Comparison of ENCODE assay signal across 40 cellular contexts in the genomic region with DNA sequence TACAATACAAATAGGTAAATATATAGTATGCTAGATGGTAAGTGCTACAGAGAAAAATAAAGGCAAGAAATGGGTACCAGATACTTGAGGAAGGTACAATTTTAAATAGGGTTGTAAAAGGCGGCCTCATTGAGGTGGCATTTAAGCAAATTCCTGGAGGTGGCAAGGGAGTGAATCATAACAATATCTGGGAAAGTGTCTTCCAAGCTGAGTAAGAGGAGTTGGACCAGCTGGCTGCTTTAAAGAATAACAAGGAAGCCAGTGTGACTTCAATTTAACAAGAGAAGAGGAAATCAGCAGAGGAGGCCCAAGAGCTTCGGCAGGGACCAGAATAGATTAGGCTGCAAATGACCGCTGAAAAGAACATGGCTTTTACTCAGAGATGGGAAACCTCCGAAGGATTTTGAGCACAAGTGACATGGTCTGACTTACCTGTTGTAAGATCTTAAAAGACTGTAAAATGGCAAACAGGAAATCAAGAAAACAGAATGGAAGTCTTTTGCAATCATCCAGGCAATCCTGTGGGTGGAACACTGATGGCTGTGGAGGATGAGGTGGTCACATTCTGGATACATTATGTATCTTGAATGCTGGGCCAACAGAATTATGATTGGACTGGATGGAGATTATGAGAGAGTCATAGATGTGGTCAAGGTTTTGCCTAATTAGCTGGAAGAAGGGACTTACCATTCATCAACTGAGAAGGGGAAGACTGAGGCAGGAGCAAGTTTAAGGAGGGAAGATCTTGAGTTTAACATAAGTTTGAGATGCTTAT.
DNase-seq lines count a peak whose midpoint lies in the region; ATAC-seq, FAIRE-seq and TF ChIP-seq lines count a peak whose summit lies in the region.
"Had no signal": no experiment of that assay in that cellular context is flagged by ENCODE, and none has a peak within 500 bp of the region (broad histone marks: within the 10 kb centered on the region; RNA-seq: fewer than 3 reads in every experiment).

No MANE protein-coding gene starts in this region.

- H3K4me3 ChIP-seq in astrocyte of the spinal cord (ENCODE audit: low read depth, low read length), result no peak overlapping the region
- H3K4me3 ChIP-seq: esophagus muscularis mucosa, gastroesophageal sphincter, hepatocyte, lung, mucosa of descending colon, right atrium auricular region, smooth muscle cell, stomach, thyroid gland, uterus had no signal

- TF ChIP-seq POLR2A in GM12891 (IDR thresholded peaks at IDR 0.05; ENCODE audit: low read depth, low read length), result no peak

- peaks cover 13% of the 10 kb centered on the region for H3K36me3 Mint-ChIP-seq in activated naive CD4-positive, alpha-beta T cell treated with anti-CD3 and anti-CD28 coated beads, Interleukin-2, amount 10 ng/mL, durations not matched to agents 7 days and 5 days
- peaks cover 4% of the 10 kb centered on the region for H3K36me3 Mint-ChIP-seq in activated naive CD4-positive, alpha-beta T cell treated with anti-CD3 and anti-CD28 coated beads for 36 hours (ENCODE audit: low read depth)
- H3K36me3 Mint-ChIP-seq in stimulated activated naive B cell treated with anti-CD40 and anti-IgM and Interleukin-4, amounts not matched to agents 10 μg/mL and 1 μg/mL and 100 μg/mL, for 72 hours, result peaks cover 8 to 12% of the 10 kb centered on the region in 2 donors
- H3K36me3 Mint-ChIP-seq: CD4-positive, CD25-positive, alpha-beta regulatory T cell had no signal

- no peaks in the 10 kb centered on the region for H3K4me1 Mint-ChIP-seq in activated naive CD4-positive, alpha-beta T cell treated with anti-CD3 and anti-CD28 coated beads, Interleukin-2, amount 10 ng/mL, durations not matched to agents 7 days and 5 days
- H3K4me1 Mint-ChIP-seq in activated naive CD4-positive, alpha-beta T cell treated with anti-CD3 and anti-CD28 coated beads for 36 hours (ENCODE audit: low read depth), result no peaks in the 10 kb centered on the region
- no peaks in the 10 kb centered on the region for H3K4me1 Mint-ChIP-seq in stimulated activated naive B cell treated with anti-CD40 and anti-IgM and Interleukin-4, amounts not matched to agents 10 μg/mL and 1 μg/mL and 100 μg/mL, for 72 hours
- H3K4me1 Mint-ChIP-seq: activated CD4-positive, alpha-beta T cell treated with anti-CD3 and anti-CD28 coated beads for 36 hours; neural crest cell had no signal

- FAIRE-seq in GM12891 (lab: Jason Lieb, UNC), result no peak
- FAIRE-seq: GM18507, H54, HepG2, RCC 7860 had no signal

- no peaks in the 10 kb centered on the region for H3K9me3 Mint-ChIP-seq in activated naive CD4-positive, alpha-beta T cell treated with anti-CD3 and anti-CD28 coated beads, Interleukin-2, amount 10 ng/mL, durations not matched to agents 7 days and 5 days
- H3K9me3 Mint-ChIP-seq in activated naive CD4-positive, alpha-beta T cell treated with anti-CD3 and anti-CD28 coated beads for 36 hours, result no peaks in the 10 kb centered on the region
- no peaks in the 10 kb centered on the region for H3K9me3 Mint-ChIP-seq in stimulated activated naive B cell treated with anti-CD40 and anti-IgM and Interleukin-4, amounts not matched to agents 10 μg/mL and 1 μg/mL and 100 μg/mL, for 72 hours
- H3K9me3 Mint-ChIP-seq: activated naive CD4-positive, alpha-beta T cell treated with anti-CD3 and anti-CD28 coated beads, Interleukin-2, amount 50 U/mL, for 72 hours had no signal

- H3K27me3 Mint-ChIP-seq in activated naive CD4-positive, alpha-beta T cell treated with anti-CD3 and anti-CD28 coated beads, Interleukin-2, amount 10 ng/mL, durations not matched to agents 7 days and 5 days, result no peaks in the 10 kb centered on the region
- H3K27me3 Mint-ChIP-seq in activated naive CD4-positive, alpha-beta T cell treated with anti-CD3 and anti-CD28 coated beads for 36 hours (ENCODE audit: low read depth), result no peaks in the 10 kb centered on the region
- no peaks in the 10 kb centered on the region for H3K27me3 Mint-ChIP-seq in stimulated activated naive B cell treated with anti-CD40 and anti-IgM and Interleukin-4, amounts not matched to agents 10 μg/mL and 1 μg/mL and 100 μg/mL, for 72 hours
- H3K27me3 Mint-ChIP-seq: activated CD4-positive, alpha-beta T cell treated with anti-CD3 and anti-CD28 coated beads for 36 hours; CD4-positive, CD25-positive, alpha-beta regulatory T cell had no signal

- in situ Hi-C loops in astrocyte of the spinal cord (cut with HindIII; ENCODE audit: low sequenced_read_pairs), result no loop called here

- no peak for TF ChIP-seq CTCF in astrocyte of the spinal cord (IDR thresholded peaks at IDR 0.05; ENCODE audit: low read depth, low read length)

- CTCF ChIA-PET in activated naive CD4-positive, alpha-beta T cell treated with anti-CD3 and anti-CD28 coated beads, Interleukin-2, amount 10 ng/mL, durations not matched to agents 7 days and 5 days (lab: Charles Lee), result no interaction called here
- CTCF ChIA-PET in activated naive CD4-positive, alpha-beta T cell treated with anti-CD3 and anti-CD28 coated beads for 36 hours (lab: Charles Lee), result interaction anchor here (0.9 kb wide), 2 partner anchors 18 to 69 kb away, joined by 3 read pairs; no protein-coding TSS in a partner anchor

- DNase-seq in activated naive CD4-positive, alpha-beta T cell treated with anti-CD3 and anti-CD28 coated beads, Interleukin-2, amount 10 ng/mL, durations not matched to agents 7 days and 5 days, result no peak
- DNase-seq in activated naive CD4-positive, alpha-beta T cell treated with anti-CD3 and anti-CD28 coated beads for 36 hours, result no peak
- DNase-seq in astrocyte of the spinal cord (ENCODE audit: low read depth, low spot score) (peak; percentile 23), iris pigment epithelial cell (ENCODE audit: low read depth) (peak; percentile 65), superior temporal gyrus (ENCODE audit: extremely low spot score) (peak; percentile 47), GM12891 (ENCODE audit: insufficient read length, low spot score) (no peak)
- no peak for DNase-seq in stimulated activated CD4-positive, alpha-beta T cell treated with anti-CD3 and anti-CD28 coated beads, Interleukin-4, amount 100 ng/mL, for 4 hours
- no peak for DNase-seq in stimulated activated naive B cell treated with anti-CD40 and anti-IgM and Interleukin-4, amounts not matched to agents 10 μg/mL and 1 μg/mL and 100 μg/mL, for 72 hours
- DNase-seq: 8988T; activated CD4-positive, alpha-beta T cell treated with anti-CD3 and anti-CD28 coated beads for 36 hours; activated T-cell treated with anti-CD3 and anti-CD28 coated beads for 4 hours; CD4-positive, CD25-positive, alpha-beta regulatory T cell; central memory CD4-positive, alpha-beta T cell; Karpas-422; left cardiac atrium; mucosa of descending colon; MV-4-11; NCI-H146; NCI-H2107; NCI-H446 treated with DMSO at 0.1 percent for 48 hours; NCI-H82; SIG-M5; stimulated activated CD4-positive, alpha-beta T cell treated with anti-CD3 and anti-CD28 coated beads, Interleukin-1b, Interleukin-23, amount 100 ng/mL, for 48 hours; stomach; SW 1271; thyroid gland; uterus had no signal

- H3K27ac Mint-ChIP-seq in activated naive CD4-positive, alpha-beta T cell treated with anti-CD3 and anti-CD28 coated beads, Interleukin-2, amount 10 ng/mL, durations not matched to agents 7 days and 5 days, result peak overlapping the region; percentile 13
- no peak overlapping the region for H3K27ac Mint-ChIP-seq in activated naive CD4-positive, alpha-beta T cell treated with anti-CD3 and anti-CD28 coated beads for 36 hours
- H3K27ac Mint-ChIP-seq in stimulated activated naive B cell treated with anti-CD40 and anti-IgM and Interleukin-4, amounts not matched to agents 10 μg/mL and 1 μg/mL and 100 μg/mL, for 72 hours, result no peak overlapping the region
- H3K27ac Mint-ChIP-seq: activated CD4-positive, alpha-beta T cell treated with anti-CD3 and anti-CD28 coated beads for 36 hours; activated naive CD4-positive, alpha-beta T cell treated with anti-CD3 and anti-CD28 coated beads, Interleukin-2, amount 50 U/mL, for 72 hours; activated T-helper 2 cell treated with anti-CD3 and anti-CD28 coated beads, Interferon-gamma antibody, Interleukin-2, Interleukin-4, amounts not matched to agents 10 μg/mL and 5 μg/mL and 100 μg/mL, durations not matched to agents 14 hours and 24 hours and 36 hours had no signal

- no peak overlapping the region for H3K4me3 Mint-ChIP-seq in activated naive CD4-positive, alpha-beta T cell treated with anti-CD3 and anti-CD28 coated beads, Interleukin-2, amount 10 ng/mL, durations not matched to agents 7 days and 5 days
- no peak overlapping the region for H3K4me3 Mint-ChIP-seq in activated naive CD4-positive, alpha-beta T cell treated with anti-CD3 and anti-CD28 coated beads for 36 hours
- no peak overlapping the region for H3K4me3 Mint-ChIP-seq in stimulated activated naive B cell treated with anti-CD40 and anti-IgM and Interleukin-4, amounts not matched to agents 10 μg/mL and 1 μg/mL and 100 μg/mL, for 72 hours
- H3K4me3 Mint-ChIP-seq: activated CD4-positive, alpha-beta T cell treated with anti-CD3 and anti-CD28 coated beads for 36 hours; CD4-positive, CD25-positive, alpha-beta regulatory T cell; neural crest cell had no signal

- intact Hi-C loops in activated naive CD4-positive, alpha-beta T cell treated with anti-CD3 and anti-CD28 coated beads for 36 hours (cut with micrococcal nuclease), result no loop called here

- ATAC-seq in stimulated activated naive B cell treated with anti-CD40 and anti-IgM and Interleukin-4, amounts not matched to agents 10 μg/mL and 1 μg/mL and 100 μg/mL, for 72 hours (replicated peaks), result no peak
- ATAC-seq: activated CD4-positive, alpha-beta T cell treated with anti-CD3 and anti-CD28 coated beads for 36 hours; activated naive CD4-positive, alpha-beta T cell treated with anti-CD3 and anti-CD28 coated beads, Interleukin-2, amount 50 U/mL, for 72 hours; gastroesophageal sphincter; HepG2; left cardiac atrium; mucosa of descending colon had no signal

TF ChIP-seq in GM12891, 5 proteins besides CTCF, POLR2A, EP300 and RAD21:
- no peak for TF ChIP-seq POU2F2 (IDR thresholded peaks at IDR 0.05; ENCODE audit: low read depth, low read length)
- no peak for TF ChIP-seq PAX5 (IDR thresholded peaks at IDR 0.05; ENCODE audit: insufficient read depth, low read length, severe bottlenecking)
- TF ChIP-seq SPI1 (IDR thresholded peaks at IDR 0.05; ENCODE audit: low read depth, low read length), result no peak

Comparison
In these comparisons a context has a peak if more than half of its experiments do, and no peak if none do; other contexts are left out.
1. DNase-seq: peak in astrocyte of the spinal cord (single experiment), iris pigment epithelial cell (single experiment) and superior temporal gyrus (single experiment); none in activated naive CD4-positive, alpha-beta T cell treated with anti-CD3 and anti-CD28 coated beads, Interleukin-2, amount 10 ng/mL, durations not matched to agents 7 days and 5 days (single experiment), activated naive CD4-positive, alpha-beta T cell treated with anti-CD3 and anti-CD28 coated beads for 36 hours (single experiment), stimulated activated CD4-positive, alpha-beta T cell treated with anti-CD3 and anti-CD28 coated beads, Interleukin-4, amount 100 ng/mL, for 4 hours (0 of 2), GM12891 (single experiment) and stimulated activated naive B cell treated with anti-CD40 and anti-IgM and Interleukin-4, amounts not matched to agents 10 μg/mL and 1 μg/mL and 100 μg/mL, for 72 hours (single experiment).